Comparison of ENCODE assay signal across 17 cellular contexts in genomic region chr1:196002906-196003305, GRCh38.
DNase-seq lines count a peak whose midpoint lies in the region; ATAC-seq, FAIRE-seq and TF ChIP-seq lines count a peak whose summit lies in the region.
"Had no signal": no experiment of that assay in that cellular context is flagged by ENCODE, and none has a peak within 500 bp of the region (broad histone marks: within the 10 kb centered on the region; RNA-seq: fewer than 3 reads in every experiment).

No MANE protein-coding gene starts in this region.

- H3K27me3 ChIP-seq in endodermal cell (ENCODE audit: control insufficient read depth, insufficient read depth, low read length, poor library complexity, severe bottlenecking) (no peaks in the 10 kb centered on the region), keratinocyte (ENCODE audit: control insufficient read depth, extremely low read depth, insufficient read depth, low read length) (no peaks in the 10 kb centered on the region), osteoblast (ENCODE audit: insufficient read depth, low read length) (no peaks in the 10 kb centered on the region), neural progenitor cell (no peaks in the 10 kb centered on the region)
- H3K27me3 ChIP-seq: right lobe of liver had no signal

- no peaks in the 10 kb centered on the region for H3K79me2 ChIP-seq in keratinocyte (ENCODE audit: control insufficient read depth, insufficient read depth, low read length)
- H3K79me2 ChIP-seq in osteoblast (ENCODE audit: insufficient read depth, low read length), result no peaks in the 10 kb centered on the region
- H3K79me2 ChIP-seq in neural progenitor cell (ENCODE audit: low read depth), result no peaks in the 10 kb centered on the region

- FAIRE-seq in keratinocyte (lab: Jason Lieb, UNC), result peak; percentile 92

- H3K36me3 Mint-ChIP-seq in endodermal cell (ENCODE audit: low read depth) (peaks cover 3% of the 10 kb centered on the region), neural progenitor cell (no peaks in the 10 kb centered on the region)
- H3K36me3 Mint-ChIP-seq: CD14-positive monocyte had no signal

- H3K4me2 ChIP-seq in keratinocyte (ENCODE audit: control insufficient read depth, extremely low read depth, insufficient read depth, low read depth, low read length), result peak overlapping the region; percentile 17
- no peak overlapping the region for H3K4me2 ChIP-seq in osteoblast (ENCODE audit: insufficient read depth, low read length)
- H3K4me2 ChIP-seq in neural progenitor cell, result no peak overlapping the region

- H3K9me3 Mint-ChIP-seq in endodermal cell (peaks cover 6% of the 10 kb centered on the region), neural progenitor cell (no peaks in the 10 kb centered on the region)

- H2AFZ ChIP-seq in keratinocyte (ENCODE audit: control insufficient read depth, low read length) (peak overlapping the region; percentile 7), osteoblast (ENCODE audit: low read length) (no peak overlapping the region), neural progenitor cell (replicated peaks) (no peak overlapping the region)

- H3K4me1 ChIP-seq in endodermal cell (ENCODE audit: control insufficient read depth, insufficient read depth, low read length), result no peaks in the 10 kb centered on the region
- peaks cover 20% of the 10 kb centered on the region for H3K4me1 ChIP-seq in keratinocyte (ENCODE audit: control insufficient read depth, extremely low read depth, insufficient read depth, low read length)
- H3K4me1 ChIP-seq in osteoblast (ENCODE audit: insufficient read depth, low read length), result no peaks in the 10 kb centered on the region
- no peaks in the 10 kb centered on the region for H3K4me1 ChIP-seq in neural progenitor cell
- H3K4me1 ChIP-seq: left ventricle myocardium inferior had no signal

- no peak overlapping the region for H3K27ac ChIP-seq in endodermal cell (ENCODE audit: low read depth, low read length)
- H3K27ac ChIP-seq in keratinocyte (ENCODE audit: control insufficient read depth, insufficient read depth, low read length), result peak overlapping the region; percentile 71
- no peak overlapping the region for H3K27ac ChIP-seq in osteoblast (ENCODE audit: low read depth, low read length)
- no peak overlapping the region for H3K27ac ChIP-seq in neural progenitor cell
- H3K27ac ChIP-seq: left ventricle myocardium inferior, right lobe of liver had no signal

- H3K9ac ChIP-seq in endodermal cell (ENCODE audit: extremely low read depth, low read length, poor library complexity, severe bottlenecking) (no peak overlapping the region), keratinocyte (ENCODE audit: control insufficient read depth, extremely low read depth, insufficient read depth, low read length) (no peak overlapping the region), neural progenitor cell (no peak overlapping the region)

- H3K4me3 Mint-ChIP-seq in endodermal cell, result no peak overlapping the region
- no peak overlapping the region for H3K4me3 Mint-ChIP-seq in neural progenitor cell
- H3K4me3 Mint-ChIP-seq: CD14-positive monocyte; stimulated activated naive CD8-positive, alpha-beta T cell treated with anti-CD3 and anti-CD28 coated beads, Interleukin-15, amount 100 ng/mL, for 72 hours had no signal

- TF ChIP-seq CTCF in endodermal cell (conservative IDR thresholded peaks at IDR 0.05) (no peak), keratinocyte (optimal IDR thresholded peaks at IDR 0.05 in 1 of 3, IDR thresholded peaks at IDR 0.05 in 1 of 3, conservative IDR thresholded peaks at IDR 0.05 in 1 of 3; ENCODE audit: extremely low read depth in 1 of 3, insufficient read depth in 2 of 3, low read length in 3 of 3) (no peak), osteoblast (IDR thresholded peaks at IDR 0.05; ENCODE audit: extremely low read depth, low read depth, low read length) (no peak), neural progenitor cell (IDR thresholded peaks at IDR 0.05) (no peak)

- H3K27me3 Mint-ChIP-seq in endodermal cell (ENCODE audit: insufficient read depth) (no peaks in the 10 kb centered on the region), neural progenitor cell (ENCODE audit: insufficient read depth, low read depth) (no peaks in the 10 kb centered on the region)
- H3K27me3 Mint-ChIP-seq: stimulated activated naive CD8-positive, alpha-beta T cell treated with anti-CD3 and anti-CD28 coated beads, Interleukin-15, amount 100 ng/mL, for 72 hours had no signal

- peak; percentile 56 for DNase-seq in DMS53 (lab: John Stamatoyannopoulos, UW)
- DNase-seq in Kasumi-1 (lab: John Stamatoyannopoulos, UW), result peak; percentile 8 to 20
- DNase-seq in endodermal cell, result peak; percentile 67
- peak; percentile 74 for DNase-seq in keratinocyte (ENCODE audit: low read depth, low spot score)
- no peak for DNase-seq in NCI-H2029 (lab: John Stamatoyannopoulos, UW)
- no peak for DNase-seq in osteoblast (ENCODE audit: insufficient read length, low spot score, missing footprints)
- DNase-seq in neural progenitor cell (ENCODE audit: low spot score), result no peak
- DNase-seq: DMS79; effector memory CD4-positive, alpha-beta T cell; left ventricle myocardium inferior; NCI-H1048; NCI-H748 treated with DMSO at 0.1 percent for 48 hours; right lobe of liver; stimulated activated naive CD8-positive, alpha-beta T cell treated with anti-CD3 and anti-CD28 coated beads, Interleukin-15, amount 100 ng/mL, for 72 hours had no signal

- H4K20me1 ChIP-seq in keratinocyte (ENCODE audit: control insufficient read depth, extremely low read depth, insufficient read depth, low read length) (no peaks in the 10 kb centered on the region), osteoblast (ENCODE audit: insufficient read depth, low read length) (no peaks in the 10 kb centered on the region), neural progenitor cell (ENCODE audit: low read depth) (no peaks in the 10 kb centered on the region)

- H3K27ac Mint-ChIP-seq in endodermal cell (no peak overlapping the region), neural progenitor cell (no peak overlapping the region)
- H3K27ac Mint-ChIP-seq: CD14-positive monocyte had no signal

- no peaks in the 10 kb centered on the region for H3K9me3 ChIP-seq in endodermal cell (ENCODE audit: control insufficient read depth, low read length)
- no peaks in the 10 kb centered on the region for H3K9me3 ChIP-seq in keratinocyte (ENCODE audit: control insufficient read depth, low read depth, low read length)
- H3K9me3 ChIP-seq in osteoblast (ENCODE audit: low read depth, low read length), result peaks cover 2% of the 10 kb centered on the region
- H3K9me3 ChIP-seq in neural progenitor cell (ENCODE audit: low read depth), result no peaks in the 10 kb centered on the region
- H3K9me3 ChIP-seq: left ventricle myocardium inferior, right lobe of liver had no signal

- 75 to 91% methylated on average over 3 of the region's 3 CpGs for WGBS in endodermal cell (ENCODE audit: insufficient coverage in 1 of 2, insufficient read length in 1 of 2), 2 experiments

- H3F3A ChIP-seq in neural progenitor cell (ENCODE audit: low read depth), result no peaks in the 10 kb centered on the region

- no peak overlapping the region for H3K4me3 ChIP-seq in endodermal cell (ENCODE audit: low read length)
- no peak overlapping the region for H3K4me3 ChIP-seq in keratinocyte (ENCODE audit: control insufficient read depth in 2 of 3, extremely low read depth in 1 of 3, insufficient read depth in 2 of 3, low read depth in 1 of 3, low read length in 3 of 3)
- no peak overlapping the region for H3K4me3 ChIP-seq in osteoblast (ENCODE audit: insufficient read depth, low read length)
- no peak overlapping the region for H3K4me3 ChIP-seq in neural progenitor cell
- H3K4me3 ChIP-seq: left ventricle myocardium inferior, right lobe of liver had no signal

- ATAC-seq in GM21390 (IDR thresholded peaks at IDR 0.05; ENCODE audit: unreplicated experiment), result no peak
- ATAC-seq: right lobe of liver; SK-N-SH treated with all-trans-retinoic acid at 6 μM for 48 hours; stimulated activated naive CD8-positive, alpha-beta T cell treated with anti-CD3 and anti-CD28 coated beads, Interleukin-15, amount 100 ng/mL, for 72 hours had no signal

- H3K4me1 Mint-ChIP-seq in endodermal cell, result peaks cover 4% of the 10 kb centered on the region
- peaks cover 11% of the 10 kb centered on the region for H3K4me1 Mint-ChIP-seq in neural progenitor cell
- H3K4me1 Mint-ChIP-seq: CD14-positive monocyte; stimulated activated naive CD8-positive, alpha-beta T cell treated with anti-CD3 and anti-CD28 coated beads, Interleukin-15, amount 100 ng/mL, for 72 hours had no signal

- H3K9me1 ChIP-seq in keratinocyte (ENCODE audit: control insufficient read depth, extremely low read depth, insufficient read depth, low read length), result no peaks in the 10 kb centered on the region

- dilution Hi-C loops in keratinocyte (cut with MboI; ENCODE audit: extremely low pct_ligation_motif_present, low sequenced_read_pairs), result no loop called here

- H3K36me3 ChIP-seq in endodermal cell (ENCODE audit: control insufficient read depth, insufficient read depth, low read length) (no peaks in the 10 kb centered on the region), keratinocyte (ENCODE audit: control insufficient read depth in 2 of 2, extremely low read depth in 1 of 2, insufficient read depth in 2 of 2, low read length in 2 of 2) (no peaks in the 10 kb centered on the region), osteoblast (ENCODE audit: insufficient read depth, low read length) (no peaks in the 10 kb centered on the region), neural progenitor cell (no peaks in the 10 kb centered on the region)
- H3K36me3 ChIP-seq: left ventricle myocardium inferior, right lobe of liver had no signal

Comparison
In these comparisons a context has a peak if more than half of its experiments do, and no peak if none do; other contexts are left out.
1. DNase-seq: peak in DMS53 (single experiment), Kasumi-1 (2 of 2), endodermal cell (single experiment) and keratinocyte (single experiment); none in NCI-H2029 (single experiment), osteoblast (single experiment) and neural progenitor cell (single experiment).